ENCODE assay signal across 15 cellular contexts in the genomic region with DNA sequence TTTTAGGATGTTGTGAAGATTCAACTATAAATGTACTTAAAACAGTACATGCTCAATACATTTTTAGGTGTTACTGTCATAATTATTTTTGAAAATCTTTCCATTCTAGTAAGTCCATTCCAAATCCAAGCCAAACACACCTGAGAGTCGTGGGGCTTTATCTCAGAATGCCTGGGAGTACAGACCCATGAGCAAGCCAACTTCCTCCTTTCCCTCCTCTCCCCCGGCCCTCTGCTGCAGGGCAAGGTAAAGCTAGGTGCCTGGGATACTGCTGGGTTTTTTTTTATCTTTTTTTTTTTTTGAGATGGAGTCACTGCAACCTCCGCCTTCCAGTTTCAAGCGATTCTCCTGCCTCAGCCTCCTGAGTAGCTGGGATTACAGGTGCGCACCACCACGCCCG. TPM values are rescaled to one million over a fixed set of nuclear protein-coding genes. Genes with fewer than 3 reads are reported as not detected.
DNase-seq lines count a peak whose midpoint lies in the region; ATAC-seq and TF ChIP-seq lines count a peak whose summit lies in the region.
"Had no signal": no experiment of that assay in that cellular context is flagged by ENCODE, and none has a peak within 500 bp of the region (broad histone marks: within the 10 kb centered on the region; RNA-seq: fewer than 3 reads in every experiment).

No MANE protein-coding gene starts in this region.

- H3K4me1 ChIP-seq in foreskin keratinocyte (peaks cover 56% of the 10 kb centered on the region), stomach (peaks cover 55 to 95% (median 77%) of the 10 kb centered on the region in 4 donors)

- H3K27me3 Mint-ChIP-seq in Calu3 (ENCODE audit: unreplicated experiment) (no peaks in the 10 kb centered on the region), glutamatergic neuron (ENCODE audit: unreplicated experiment) (peaks cover 2% of the 10 kb centered on the region)

- H3K36me3 ChIP-seq in stomach: no peaks in the 10 kb centered on the region

- H3K4me3 ChIP-seq in stomach: no peak overlapping the region

- TF ChIP-seq EP300 in stomach (IDR thresholded peaks at IDR 0.05): no peak

- H3K27me3 ChIP-seq in foreskin keratinocyte (no peaks in the 10 kb centered on the region), stomach (no peaks in the 10 kb centered on the region)

- BruUV-seq in Calu3 (replicated peaks; lab: Mats Ljungman, UMichigan): no TSS peak

- intact Hi-C loops in Calu3 (cut with micrococcal nuclease; ENCODE audit: unreplicated experiment) (no loop called here), stomach (cut with DNase I; ENCODE audit: low total_unique reads) (no loop called here), left ventricle myocardium superior (cut with micrococcal nuclease) (no loop called here)

- H3K9me3 Mint-ChIP-seq in Calu3 (ENCODE audit: low read depth, unreplicated experiment) (no peaks in the 10 kb centered on the region), glutamatergic neuron (ENCODE audit: unreplicated experiment) (no peaks in the 10 kb centered on the region)
- H3K9me3 Mint-ChIP-seq: CD4-positive, alpha-beta T cell; H9 had no signal

- no peak for DNase-seq in Calu3
- DNase-seq in OCI-M1 (lab: John Stamatoyannopoulos, UW): peak; percentile 11
- no peak for DNase-seq in foreskin keratinocyte
- DNase-seq in stomach: peak; percentile 58
- DNase-seq in left ventricle myocardium superior: no peak
- no peak for DNase-seq in glutamatergic neuron
- DNase-seq in NCI-H2029 (lab: John Stamatoyannopoulos, UW): no peak
- DNase-seq: C1 segment of cervical spinal cord; CD4-positive, alpha-beta T cell; DMS153; DMS79 treated with DMSO at 0.1 percent for 48 hours; GDM1; GOT3; H9 had no signal

- H3K9me3 ChIP-seq in stomach: no peaks in the 10 kb centered on the region

- H3K4me1 Mint-ChIP-seq in Calu3 (ENCODE audit: low read depth, unreplicated experiment): peaks cover 62% of the 10 kb centered on the region
- no peaks in the 10 kb centered on the region for H3K4me1 Mint-ChIP-seq in glutamatergic neuron (ENCODE audit: low read depth, unreplicated experiment)
- H3K4me1 Mint-ChIP-seq: B cell had no signal

- H3K4me3 Mint-ChIP-seq in Calu3 (ENCODE audit: low read depth, unreplicated experiment) (no peak overlapping the region), glutamatergic neuron (ENCODE audit: unreplicated experiment) (no peak overlapping the region)
- H3K4me3 Mint-ChIP-seq: B cell; CD4-positive, alpha-beta T cell; H9 had no signal

- TF ChIP-seq CTCF in Calu3 (IDR thresholded peaks at IDR 0.05; ENCODE audit: unreplicated experiment) (no peak), foreskin keratinocyte (conservative IDR thresholded peaks at IDR 0.05) (no peak), stomach (IDR thresholded peaks at IDR 0.05) (no peak), glutamatergic neuron (IDR thresholded peaks at IDR 0.05; ENCODE audit: partially characterized antibody, unreplicated experiment) (no peak)

- CTCF ChIA-PET in Calu3 (lab: Charles Lee): interaction anchor here (0.6 to 1.8 kb wide), 3 partner anchors 11 to 266 kb away, joined by 3 to 5 read pairs (median 5); no protein-coding TSS in a partner anchor

- TF ChIP-seq POLR2A in stomach (IDR thresholded peaks at IDR 0.05): no peak

- ATAC-seq in foreskin keratinocyte (no peak), left ventricle myocardium superior (no peak)

- H3K27ac Mint-ChIP-seq in Calu3 (ENCODE audit: unreplicated experiment): peak overlapping the region; percentile 44
- H3K27ac Mint-ChIP-seq in glutamatergic neuron (ENCODE audit: unreplicated experiment): no peak overlapping the region
- H3K27ac Mint-ChIP-seq: B cell; CD4-positive, alpha-beta T cell; H9 had no signal

- peak overlapping the region; percentile 92 for H3K27ac ChIP-seq in foreskin keratinocyte
- peak overlapping the region; percentile 34 to 74 (median 70) for H3K27ac ChIP-seq in stomach

- WGBS in stomach, 5 donors: 57 to 71% (median 67%) methylated on average over 7 of the region's 7 CpGs

- peaks cover 40% of the 10 kb centered on the region for H3K36me3 Mint-ChIP-seq in Calu3 (ENCODE audit: insufficient read depth, unreplicated experiment)
- H3K36me3 Mint-ChIP-seq in glutamatergic neuron (ENCODE audit: unreplicated experiment): no peaks in the 10 kb centered on the region

RNA-seq across cellular contexts. Expression of a gene that starts 16.5 kb away (rescaled TPM):
- total RNA-seq in Calu3 (2022): 43.6 and 47.6 TPM in 2 replicates
- 15.4 and 18.1 TPM in 2 replicates for total RNA-seq in foreskin keratinocyte
- 19.2 and 19.5 TPM in 2 replicates for polyA plus RNA-seq in foreskin keratinocyte
- 10 to 100 TPM in 4 of 5 donors, 1 to 10 TPM in 1; 1.2 to 32.2 (median 13.8) TPM for total RNA-seq in stomach
- polyA plus RNA-seq in stomach: 10 to 100 TPM; 13.6 to 18.2 (median 17.2) TPM
- 4.9 TPM for total RNA-seq in left ventricle myocardium superior
- total RNA-seq in glutamatergic neuron (ENCODE audit: unreplicated experiment): 3.2 TPM
- total RNA-seq: CD4-positive, alpha-beta T cell had no signal

Comparison
In these comparisons a context has a peak if more than half of its experiments do, and no peak if none do; other contexts are left out.
1. DNase-seq: peak in OCI-M1 (single experiment) and stomach (single experiment); none in Calu3 (single experiment), foreskin keratinocyte (0 of 2), left ventricle myocardium superior (single experiment), glutamatergic neuron (single experiment) and NCI-H2029 (single experiment).